15 cellular contexts compared by ENCODE assay signal in genomic region chr5:80963521-80963895, GRCh38. TPM values are rescaled to one million over a fixed set of nuclear protein-coding genes. Genes with fewer than 3 reads are reported as not detected.
DNase-seq lines count a peak whose midpoint lies in the region; ATAC-seq, FAIRE-seq and TF ChIP-seq lines count a peak whose summit lies in the region.
"Had no signal": no experiment of that assay in that cellular context is flagged by ENCODE, and none has a peak within 500 bp of the region (broad histone marks: within the 10 kb centered on the region; RNA-seq: fewer than 3 reads in every experiment).

No MANE protein-coding gene starts in this region.

- H3K4me3 ChIP-seq in HepG2 (replicated peaks in 1 of 3; ENCODE audit: insufficient read depth in 1 of 3, low read depth in 2 of 3, low read length in 3 of 3) (peak overlapping the region; percentile 84 to 98 (median 93); a peak in 5 of 6 replicates), right lobe of liver (no peak overlapping the region), endodermal cell (ENCODE audit: low read length) (no peak overlapping the region), vagina (no peak overlapping the region)
- H3K4me3 ChIP-seq: ovary had no signal

- H3K4me1 ChIP-seq in HepG2 (ENCODE audit: insufficient read depth, low read length) (peaks cover 69% of the 10 kb centered on the region), right lobe of liver (peaks cover 0 to 6% (median 0%) of the 10 kb centered on the region in 4 donors), endodermal cell (ENCODE audit: control insufficient read depth, insufficient read depth, low read length) (no peaks in the 10 kb centered on the region), vagina (peaks cover 19% of the 10 kb centered on the region)
- H3K4me1 ChIP-seq: BE2C had no signal

- no peaks in the 10 kb centered on the region for H3K36me3 ChIP-seq in HepG2 (replicated peaks in 1 of 2; ENCODE audit: control insufficient read depth in 1 of 2, insufficient read depth in 2 of 2, low read length in 2 of 2)
- H3K36me3 ChIP-seq in right lobe of liver = no peaks in the 10 kb centered on the region
- H3K36me3 ChIP-seq in endodermal cell (ENCODE audit: control insufficient read depth, insufficient read depth, low read length) = no peaks in the 10 kb centered on the region
- H3K36me3 ChIP-seq in vagina = no peaks in the 10 kb centered on the region
- H3K36me3 ChIP-seq: BE2C, ovary had no signal

- BruUV-seq in HepG2 (replicated peaks; lab: Mats Ljungman, UMichigan) = no TSS peak

- ATAC-seq in HepG2 = no peak
- no peak for ATAC-seq in right lobe of liver
- ATAC-seq in HG03097 (IDR thresholded peaks at IDR 0.05; ENCODE audit: low FRiP score, unreplicated experiment) = no peak
- ATAC-seq in HG03571 (IDR thresholded peaks at IDR 0.05; ENCODE audit: unreplicated experiment) = no peak

- CTCF ChIA-PET in HepG2 (lab: Yijun Ruan, JAX; ENCODE audit: low intra/inter-chr PET ratio, low total read pairs) = no interaction called here

- H3K4me1 Mint-ChIP-seq in endodermal cell = peaks cover 27% of the 10 kb centered on the region

- no peak overlapping the region for H3K27ac Mint-ChIP-seq in endodermal cell
- H3K27ac Mint-ChIP-seq: memory B cell had no signal

- H3K4me2 ChIP-seq in HepG2 (ENCODE audit: low read depth, low read length) = peak overlapping the region; percentile 81

- peaks cover 43% of the 10 kb centered on the region for H3K27me3 Mint-ChIP-seq in endodermal cell (ENCODE audit: insufficient read depth)

- peaks cover 5% of the 10 kb centered on the region; the same call in 1 of the 2 replicates for H4K20me1 ChIP-seq in HepG2 (ENCODE audit: insufficient read depth, low read length)

- intact Hi-C loops in HepG2 (cut with micrococcal nuclease; ENCODE audit: unreplicated experiment) (loop anchor here (5.0 kb wide), 1 partner anchor 64 kb away; no protein-coding TSS in a partner anchor), right lobe of liver (cut with DNase I) (no loop called here), vagina (cut with DNase I) (no loop called here)

- no peak overlapping the region for H2AFZ ChIP-seq in HepG2 (ENCODE audit: low read length)

- no peak for DNase-seq in HepG2 (ENCODE audit: low spot score)
- no peak for DNase-seq in right lobe of liver
- DNase-seq in NCI-H146 treated with DMSO at 0.1 percent for 48 hours (lab: John Stamatoyannopoulos, UW; ENCODE audit: unreplicated experiment) = peak; percentile 54
- DNase-seq in endodermal cell = no peak
- no peak for DNase-seq in vagina (ENCODE audit: extremely low spot score in 2 of 2)
- DNase-seq in stimulated activated naive CD4-positive, alpha-beta T cell treated with Interleukin-2 at 50 U/mL for 16 hours (lab: John Stamatoyannopoulos, UW) = no peak
- DNase-seq: activated CD4-positive, alpha-beta T cell treated with anti-CD3 and anti-CD28 coated beads, Interleukin-2, amount 50 U/mL, for 4 hours; BE2C; GF-D8; OCI-M1; ovary had no signal

- FAIRE-seq in HepG2 (lab: Jason Lieb, UNC) = no peak
- FAIRE-seq: colon had no signal

- H3K9me3 ChIP-seq in HepG2 (ENCODE audit: low read length) = no peaks in the 10 kb centered on the region
- no peaks in the 10 kb centered on the region for H3K9me3 ChIP-seq in right lobe of liver
- no peaks in the 10 kb centered on the region for H3K9me3 ChIP-seq in endodermal cell (ENCODE audit: control insufficient read depth, low read length)
- no peaks in the 10 kb centered on the region for H3K9me3 ChIP-seq in vagina
- H3K9me3 ChIP-seq: BE2C, ovary had no signal

- 53% methylated on average over 2 of the region's 2 CpGs for WGBS in HepG2 (ENCODE audit: low lambda C conversion rate)
- 60% methylated on average over 2 of the region's 2 CpGs for WGBS in right lobe of liver (ENCODE audit: insufficient coverage, low coverage, low lambda C conversion rate, missing lambda C conversion rate)
- WGBS in endodermal cell (ENCODE audit: insufficient coverage in 1 of 2, insufficient read length in 1 of 2), 2 experiments = 81 to 100% methylated on average over 2 of the region's 2 CpGs

- POLR2A ChIA-PET in HepG2 (lab: Yijun Ruan, JAX) = no interaction called here

- H3K27me3 ChIP-seq in HepG2 (ENCODE audit: control insufficient read depth in 1 of 2, insufficient read depth in 2 of 2, low read length in 2 of 2) (peaks cover 0 to 3% of the 10 kb centered on the region in 2 experiments; a peak in 1 of 5 replicates), right lobe of liver (no peaks in the 10 kb centered on the region), endodermal cell (ENCODE audit: control insufficient read depth, insufficient read depth, low read length, poor library complexity, severe bottlenecking) (peaks cover 48% of the 10 kb centered on the region), vagina (no peaks in the 10 kb centered on the region)
- H3K27me3 ChIP-seq: ovary had no signal

- peak overlapping the region; percentile 17 for H3K4me3 Mint-ChIP-seq in endodermal cell
- H3K4me3 Mint-ChIP-seq: memory B cell had no signal

- in situ Hi-C loops in HepG2 (cut with HindIII; ENCODE audit: extremely low pct_ligation_motif_present, low pct_unique_long_range_greater_than_20kb) = no loop called here

- H3K79me2 ChIP-seq in HepG2 (ENCODE audit: insufficient read depth, low read length) = peaks cover 80% of the 10 kb centered on the region

- TF ChIP-seq POLR2A in HepG2 (IDR thresholded peaks at IDR 0.05; ENCODE audit: insufficient read depth in 1 of 2, low read depth in 2 of 2, low read length in 2 of 2) = no peak
- no peak for TF ChIP-seq POLR2A in right lobe of liver (IDR thresholded peaks at IDR 0.05)
- TF ChIP-seq POLR2A in vagina (IDR thresholded peaks at IDR 0.05) = no peak

- no peaks in the 10 kb centered on the region for H3K36me3 Mint-ChIP-seq in endodermal cell (ENCODE audit: low read depth)

- TF ChIP-seq RAD21 in HepG2 (CRISPR knock-in tag; IDR thresholded peaks at IDR 0.05) = no peak

- TF ChIP-seq CTCF in HepG2 (CRISPR knock-in tag; IDR thresholded peaks at IDR 0.05) (no peak), right lobe of liver (IDR thresholded peaks at IDR 0.05) (no peak), endodermal cell (conservative IDR thresholded peaks at IDR 0.05) (no peak), vagina (IDR thresholded peaks at IDR 0.05) (no peak)

- no peaks in the 10 kb centered on the region for H3K9me3 Mint-ChIP-seq in endodermal cell

- peak overlapping the region; percentile 59 for H3K27ac ChIP-seq in HepG2 (ENCODE audit: extremely low read length, insufficient read depth, low read length)
- H3K27ac ChIP-seq in right lobe of liver = no peak overlapping the region
- no peak overlapping the region for H3K27ac ChIP-seq in endodermal cell (ENCODE audit: low read depth, low read length)
- H3K27ac ChIP-seq in vagina = peak overlapping the region; percentile 73

- no peak for TF ChIP-seq EP300 in HepG2 (IDR thresholded peaks at IDR 0.05; ENCODE audit: low read depth in 2 of 2, low read length in 2 of 2)
- TF ChIP-seq EP300 in HepG2 (CRISPR knock-in tag; IDR thresholded peaks at IDR 0.05; ENCODE audit: borderline replicate concordance) = no peak

- H3K9ac ChIP-seq in HepG2 (ENCODE audit: insufficient read depth, low read depth, low read length) (peak overlapping the region; percentile 53), endodermal cell (ENCODE audit: extremely low read depth, low read length, poor library complexity, severe bottlenecking) (no peak overlapping the region)

TF ChIP-seq in HepG2, 621 proteins besides CTCF, POLR2A, EP300 and RAD21:
- no peak for TF ChIP-seq TFDP1 (CRISPR knock-in tag; IDR thresholded peaks at IDR 0.05; ENCODE audit: borderline replicate concordance)
- TF ChIP-seq CEBPG (CRISPR knock-in tag; IDR thresholded peaks at IDR 0.05) = no peak
- TF ChIP-seq KLF12 (CRISPR knock-in tag; IDR thresholded peaks at IDR 0.05; ENCODE audit: borderline replicate concordance) = no peak
- no peak for TF ChIP-seq MEF2D (CRISPR knock-in tag; IDR thresholded peaks at IDR 0.05)
- TF ChIP-seq MIXL1 (CRISPR knock-in tag; IDR thresholded peaks at IDR 0.05) = no peak
- no peak for TF ChIP-seq SNAPC2 (CRISPR knock-in tag; IDR thresholded peaks at IDR 0.05)

RNA-seq across cellular contexts. Expression of gene RASGRF2, which starts 3.3 kb away (rescaled TPM):
- total RNA-seq in HepG2 (2016; rRNA removed; fragmentation: Illumina TruSeq; extraction: Trizol) (23.6 and 24.6 TPM in 2 replicates), right lobe of liver (under 1 TPM; 0.20 to 0.61 (median 0.36) TPM), endodermal cell (10 to 100 TPM in 1 of 2 donors, under 1 TPM in 1; 0.64 to 14.4 TPM), vagina (8.8 TPM)
- total RNA-seq in HepG2 (2016; cell fraction: cytosol; rRNA removed; fragmentation: Illumina TruSeq; extraction: Trizol; ENCODE audit: low read depth) = 28.7 and 29.4 TPM in 2 replicates
- total RNA-seq in HepG2 (2016; cell fraction: insoluble cytoplasmic fraction; rRNA removed; fragmentation: Illumina TruSeq; extraction: Trizol) = 21.9 and 24.2 TPM in 2 replicates
- total RNA-seq in HepG2 (2016; cell fraction: membrane; rRNA removed; fragmentation: Illumina TruSeq; extraction: Trizol) = 29.6 and 33.7 TPM in 2 replicates
- 27.7 and 35.4 TPM in 2 replicates for total RNA-seq in HepG2 (2016; cell fraction: nucleus; rRNA removed; fragmentation: Illumina TruSeq; extraction: Trizol)
- polyA plus RNA-seq in HepG2 (2011; rRNA removed) = 21.0 and 29.0 TPM in 2 replicates
- polyA plus RNA-seq in HepG2 (2011; cell fraction: cytosol; rRNA removed) = 16.4 and 17.4 TPM in 2 replicates
- 33.0 and 40.3 TPM in 2 replicates for polyA plus RNA-seq in HepG2 (2011; cell fraction: nucleus; rRNA removed)
- 16.3 and 20.9 TPM in 2 replicates for polyA plus RNA-seq in HepG2 (2012)
- polyA plus RNA-seq in HepG2 (2016; cell fraction: cytosol; fragmentation: Illumina TruSeq; extraction: Trizol; ENCODE audit: low read depth) = 3.9 and 4.1 TPM in 2 replicates
- polyA plus RNA-seq in HepG2 (2016; cell fraction: insoluble cytoplasmic fraction; fragmentation: Illumina TruSeq; extraction: Trizol; ENCODE audit: low read depth) = 21.6 and 22.6 TPM in 2 replicates
- polyA plus RNA-seq in HepG2 (2016; cell fraction: membrane; fragmentation: Illumina TruSeq; extraction: Trizol; ENCODE audit: low read depth) = 11.4 and 12.7 TPM in 2 replicates
- 28.8 and 31.1 TPM in 2 replicates for polyA plus RNA-seq in HepG2 (2016; cell fraction: nucleus; fragmentation: Illumina TruSeq; extraction: Trizol; ENCODE audit: insufficient read depth, low read depth)
- 0.05 and 56.0 TPM in 2 replicates for polyA minus RNA-seq in HepG2 (2011; rRNA and poly(A)+ RNA removed; ENCODE audit: low replicate concordance)
- 23.4 and 24.9 TPM in 2 replicates for polyA minus RNA-seq in HepG2 (2011; cell fraction: cytosol; rRNA and poly(A)+ RNA removed)
- 104 and 113 TPM in 2 replicates for polyA minus RNA-seq in HepG2 (2011; cell fraction: nucleus; rRNA and poly(A)+ RNA removed)
- polyA plus RNA-seq in endodermal cell (2013, experiment 1 of 2) = 2.4 TPM
- 2.0 TPM for polyA plus RNA-seq in endodermal cell (2013, experiment 2 of 2)

Comparison
In these comparisons a context has a peak if more than half of its experiments do, and no peak if none do; other contexts are left out.
1. H3K27ac ChIP-seq: peak in HepG2 (single experiment) and vagina (single experiment); none in right lobe of liver (0 of 3) and endodermal cell (single experiment).
2. H3K4me3 ChIP-seq: peak in HepG2 (3 of 3); none in right lobe of liver (0 of 3), endodermal cell (single experiment) and vagina (0 of 2).